Comparison of ENCODE assay signal across 1 cellular context in the genomic region with DNA sequence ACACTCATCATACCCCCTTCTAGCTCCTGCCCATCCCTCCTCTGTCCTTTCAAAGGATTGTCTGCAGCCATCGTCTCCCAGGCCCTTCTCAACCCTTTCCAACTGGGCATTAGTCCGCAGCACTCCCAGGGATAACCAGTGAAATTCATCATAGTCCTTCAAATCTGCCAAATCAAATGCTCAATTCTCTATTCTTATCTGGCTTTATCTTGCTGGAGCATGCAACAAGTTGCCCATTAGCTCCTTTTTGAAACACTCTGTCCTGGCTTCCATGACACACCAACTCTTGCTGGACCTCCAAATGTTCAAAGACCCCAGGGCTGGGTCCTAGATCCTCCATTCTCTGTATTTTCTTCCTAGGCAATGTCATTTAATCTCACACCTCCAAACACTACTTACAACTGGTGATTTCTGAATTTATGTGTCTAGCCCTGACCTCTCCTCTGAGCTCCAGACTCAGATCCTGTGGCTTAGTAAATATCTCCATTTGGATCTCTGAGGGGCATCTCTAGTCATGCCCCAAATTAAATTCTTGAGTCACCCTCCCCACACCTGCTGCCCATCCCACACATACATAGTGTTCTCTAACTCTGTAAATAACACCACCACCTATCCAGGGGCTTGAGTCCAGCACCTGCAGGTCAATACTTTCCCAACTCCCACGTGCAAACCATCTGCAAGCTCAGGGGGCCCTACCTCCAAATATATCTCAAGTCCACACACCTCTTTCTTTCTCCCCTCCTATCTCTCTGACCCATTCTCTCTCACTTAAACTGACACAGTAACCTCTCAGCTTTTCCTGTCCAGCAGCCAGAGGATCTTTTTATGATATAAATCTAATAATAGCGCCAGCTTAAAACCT.
TF ChIP-seq lines count a peak whose summit lies in the region.

No MANE protein-coding gene starts in this region.

TF ChIP-seq in K562, 482 proteins besides CTCF, POLR2A, EP300 and RAD21 (continued from another document):
- TF ChIP-seq CBFA2T3 (IDR thresholded peaks at IDR 0.05), result peak; percentile 49; the same call in 1 of the 2 replicates
- TF ChIP-seq MAFF (IDR thresholded peaks at IDR 0.05; ENCODE audit: low read length), result no peak
- no peak for TF ChIP-seq NR2C2 (CRISPR knock-in tag; IDR thresholded peaks at IDR 0.05)
- TF ChIP-seq NR2C2 (tag; IDR thresholded peaks at IDR 0.05), result no peak
- no peak for TF ChIP-seq ZNF165 (CRISPR knock-in tag; IDR thresholded peaks at IDR 0.05; ENCODE audit: borderline replicate concordance)
